Comparison of ENCODE assay signal across 1 cellular context in genomic region chr5:150317048-150318003, GRCh38.
TF ChIP-seq lines count a peak whose summit lies in the region.

No MANE protein-coding gene starts in this region.

TF ChIP-seq in K562, 482 proteins besides CTCF, POLR2A, EP300 and RAD21 (continued from another document and continues in another):
- TF ChIP-seq, protein P1, sequence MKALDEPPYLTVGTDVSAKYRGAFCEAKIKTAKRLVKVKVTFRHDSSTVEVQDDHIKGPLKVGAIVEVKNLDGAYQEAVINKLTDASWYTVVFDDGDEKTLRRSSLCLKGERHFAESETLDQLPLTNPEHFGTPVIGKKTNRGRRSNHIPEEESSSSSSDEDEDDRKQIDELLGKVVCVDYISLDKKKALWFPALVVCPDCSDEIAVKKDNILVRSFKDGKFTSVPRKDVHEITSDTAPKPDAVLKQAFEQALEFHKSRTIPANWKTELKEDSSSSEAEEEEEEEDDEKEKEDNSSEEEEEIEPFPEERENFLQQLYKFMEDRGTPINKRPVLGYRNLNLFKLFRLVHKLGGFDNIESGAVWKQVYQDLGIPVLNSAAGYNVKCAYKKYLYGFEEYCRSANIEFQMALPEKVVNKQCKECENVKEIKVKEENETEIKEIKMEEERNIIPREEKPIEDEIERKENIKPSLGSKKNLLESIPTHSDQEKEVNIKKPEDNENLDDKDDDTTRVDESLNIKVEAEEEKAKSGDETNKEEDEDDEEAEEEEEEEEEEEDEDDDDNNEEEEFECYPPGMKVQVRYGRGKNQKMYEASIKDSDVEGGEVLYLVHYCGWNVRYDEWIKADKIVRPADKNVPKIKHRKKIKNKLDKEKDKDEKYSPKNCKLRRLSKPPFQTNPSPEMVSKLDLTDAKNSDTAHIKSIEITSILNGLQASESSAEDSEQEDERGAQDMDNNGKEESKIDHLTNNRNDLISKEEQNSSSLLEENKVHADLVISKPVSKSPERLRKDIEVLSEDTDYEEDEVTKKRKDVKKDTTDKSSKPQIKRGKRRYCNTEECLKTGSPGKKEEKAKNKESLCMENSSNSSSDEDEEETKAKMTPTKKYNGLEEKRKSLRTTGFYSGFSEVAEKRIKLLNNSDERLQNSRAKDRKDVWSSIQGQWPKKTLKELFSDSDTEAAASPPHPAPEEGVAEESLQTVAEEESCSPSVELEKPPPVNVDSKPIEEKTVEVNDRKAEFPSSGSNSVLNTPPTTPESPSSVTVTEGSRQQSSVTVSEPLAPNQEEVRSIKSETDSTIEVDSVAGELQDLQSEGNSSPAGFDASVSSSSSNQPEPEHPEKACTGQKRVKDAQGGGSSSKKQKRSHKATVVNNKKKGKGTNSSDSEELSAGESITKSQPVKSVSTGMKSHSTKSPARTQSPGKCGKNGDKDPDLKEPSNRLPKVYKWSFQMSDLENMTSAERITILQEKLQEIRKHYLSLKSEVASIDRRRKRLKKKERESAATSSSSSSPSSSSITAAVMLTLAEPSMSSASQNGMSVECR (CRISPR knock-in tag; IDR thresholded peaks at IDR 0.05) = no peak
- TF ChIP-seq NR2C2 (CRISPR knock-in tag; IDR thresholded peaks at IDR 0.05) (no peak), NR2C2 (tag; IDR thresholded peaks at IDR 0.05) (peak; percentile 73), ZNF644 (tag; IDR thresholded peaks at IDR 0.05; ENCODE audit: low read depth) (no peak), ZNF408 (CRISPR knock-in tag; IDR thresholded peaks at IDR 0.05; ENCODE audit: low read depth) (no peak), ELF4 (CRISPR knock-in tag; IDR thresholded peaks at IDR 0.05) (no peak), ZNF24 (IDR thresholded peaks at IDR 0.05) (no peak), TBP (optimal IDR thresholded peaks at IDR 0.05; ENCODE audit: low read depth, low read length) (no peak), BRD4 (IDR thresholded peaks at IDR 0.05) (no peak), ELK1 (CRISPR knock-in tag; IDR thresholded peaks at IDR 0.05) (no peak), KLF1 (tag; IDR thresholded peaks at IDR 0.05) (no peak), HNRNPH1 (optimal IDR thresholded peaks at IDR 0.05; ENCODE audit: low read depth, low read length) (no peak), ZBTB33 (CRISPR knock-in tag; IDR thresholded peaks at IDR 0.05) (no peak), NFIC (IDR thresholded peaks at IDR 0.05) (no peak), SMARCB1 (IDR thresholded peaks at IDR 0.05; ENCODE audit: insufficient read length, low read depth) (no peak), ADNP (tag; IDR thresholded peaks at IDR 0.05) (no peak), ILF3 (IDR thresholded peaks at IDR 0.05; ENCODE audit: borderline replicate concordance) (no peak), ZNF668 (CRISPR knock-in tag; IDR thresholded peaks at IDR 0.05) (no peak), SIRT6 (IDR thresholded peaks at IDR 0.05; ENCODE audit: low read depth, low read length) (no peak), HNRNPUL1 (IDR thresholded peaks at IDR 0.05; ENCODE audit: low read length) (no peak), ZNF175 (CRISPR knock-in tag; IDR thresholded peaks at IDR 0.05; ENCODE audit: low read depth) (no peak), TRIM28 (IDR thresholded peaks at IDR 0.05) (no peak), ZNF384 (IDR thresholded peaks at IDR 0.05; ENCODE audit: low read depth, low read length) (no peak), SETDB1 (IDR thresholded peaks at IDR 0.05; ENCODE audit: low read length) (peak; percentile 22), NR3C1 (CRISPR knock-in tag; IDR thresholded peaks at IDR 0.05) (no peak), XRCC5 (IDR thresholded peaks at IDR 0.05; ENCODE audit: low read depth, low read length) (no peak), ZBTB7A (IDR thresholded peaks at IDR 0.05; ENCODE audit: borderline replicate concordance, control insufficient read depth, low read depth, low read length) (peak; percentile 91), POLR2AphosphoS2 (IDR thresholded peaks at IDR 0.05; ENCODE audit: low read length) (no peak), RFX1 (IDR thresholded peaks at IDR 0.05) (no peak), SMARCA4 (IDR thresholded peaks at IDR 0.05) (peak; percentile 70), KLF13 (tag; IDR thresholded peaks at IDR 0.05; ENCODE audit: borderline replicate concordance, low read depth) (no peak), SAFB (IDR thresholded peaks at IDR 0.05; ENCODE audit: borderline replicate concordance, low read depth, low read length) (no peak), TRIM24 (IDR thresholded peaks at IDR 0.05) (peak in 1 of 2 experiments; percentile 18; a peak in 1 of 4 replicates), PRMT5 (CRISPR knock-in tag; IDR thresholded peaks at IDR 0.05) (no peak), HDAC6 (IDR thresholded peaks at IDR 0.05; ENCODE audit: low read depth, low read length) (no peak), CHD4 (IDR thresholded peaks at IDR 0.05; ENCODE audit: insufficient read depth, insufficient replicate concordance, low read depth, low read length, poor library complexity, severe bottlenecking) (no peak), NCOA4 (IDR thresholded peaks at IDR 0.05; ENCODE audit: partially characterized antibody) (no peak), PPARD (CRISPR knock-in tag; IDR thresholded peaks at IDR 0.05) (no peak), BDP1 (IDR thresholded peaks at IDR 0.05; ENCODE audit: insufficient read depth, insufficient read length) (no peak), REST (CRISPR knock-in tag; IDR thresholded peaks at IDR 0.05; ENCODE audit: low read depth) (no peak), ESRRA (IDR thresholded peaks at IDR 0.05; ENCODE audit: borderline replicate concordance, low read depth) (no peak), HEY1 (CRISPR knock-in tag; IDR thresholded peaks at IDR 0.05; ENCODE audit: borderline replicate concordance) (no peak), ZNF124 (CRISPR knock-in tag; IDR thresholded peaks at IDR 0.05) (no peak), FIP1L1 (IDR thresholded peaks at IDR 0.05; ENCODE audit: low read depth, low read length, poor library complexity, severe bottlenecking) (no peak), NFE2L1 (tag; IDR thresholded peaks at IDR 0.05; ENCODE audit: borderline replicate concordance, low read depth) (no peak), ARID1B (IDR thresholded peaks at IDR 0.05) (peak; percentile 76)
- TF ChIP-seq, protein P2, sequence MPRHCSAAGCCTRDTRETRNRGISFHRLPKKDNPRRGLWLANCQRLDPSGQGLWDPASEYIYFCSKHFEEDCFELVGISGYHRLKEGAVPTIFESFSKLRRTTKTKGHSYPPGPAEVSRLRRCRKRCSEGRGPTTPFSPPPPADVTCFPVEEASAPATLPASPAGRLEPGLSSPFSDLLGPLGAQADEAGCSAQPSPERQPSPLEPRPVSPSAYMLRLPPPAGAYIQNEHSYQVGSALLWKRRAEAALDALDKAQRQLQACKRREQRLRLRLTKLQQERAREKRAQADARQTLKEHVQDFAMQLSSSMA (CRISPR knock-in tag; IDR thresholded peaks at IDR 0.05) = no peak
- TF ChIP-seq, protein P3, sequence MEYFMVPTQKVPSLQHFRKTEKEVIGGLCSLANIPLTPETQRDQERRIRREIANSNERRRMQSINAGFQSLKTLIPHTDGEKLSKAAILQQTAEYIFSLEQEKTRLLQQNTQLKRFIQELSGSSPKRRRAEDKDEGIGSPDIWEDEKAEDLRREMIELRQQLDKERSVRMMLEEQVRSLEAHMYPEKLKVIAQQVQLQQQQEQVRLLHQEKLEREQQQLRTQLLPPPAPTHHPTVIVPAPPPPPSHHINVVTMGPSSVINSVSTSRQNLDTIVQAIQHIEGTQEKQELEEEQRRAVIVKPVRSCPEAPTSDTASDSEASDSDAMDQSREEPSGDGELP (CRISPR knock-in tag; IDR thresholded peaks at IDR 0.05; ENCODE audit: borderline replicate concordance) = no peak
- TF ChIP-seq, protein P4, sequence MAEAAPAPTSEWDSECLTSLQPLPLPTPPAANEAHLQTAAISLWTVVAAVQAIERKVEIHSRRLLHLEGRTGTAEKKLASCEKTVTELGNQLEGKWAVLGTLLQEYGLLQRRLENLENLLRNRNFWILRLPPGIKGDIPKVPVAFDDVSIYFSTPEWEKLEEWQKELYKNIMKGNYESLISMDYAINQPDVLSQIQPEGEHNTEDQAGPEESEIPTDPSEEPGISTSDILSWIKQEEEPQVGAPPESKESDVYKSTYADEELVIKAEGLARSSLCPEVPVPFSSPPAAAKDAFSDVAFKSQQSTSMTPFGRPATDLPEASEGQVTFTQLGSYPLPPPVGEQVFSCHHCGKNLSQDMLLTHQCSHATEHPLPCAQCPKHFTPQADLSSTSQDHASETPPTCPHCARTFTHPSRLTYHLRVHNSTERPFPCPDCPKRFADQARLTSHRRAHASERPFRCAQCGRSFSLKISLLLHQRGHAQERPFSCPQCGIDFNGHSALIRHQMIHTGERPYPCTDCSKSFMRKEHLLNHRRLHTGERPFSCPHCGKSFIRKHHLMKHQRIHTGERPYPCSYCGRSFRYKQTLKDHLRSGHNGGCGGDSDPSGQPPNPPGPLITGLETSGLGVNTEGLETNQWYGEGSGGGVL (CRISPR knock-in tag; IDR thresholded peaks at IDR 0.05) = no peak
- TF ChIP-seq, protein P5, sequence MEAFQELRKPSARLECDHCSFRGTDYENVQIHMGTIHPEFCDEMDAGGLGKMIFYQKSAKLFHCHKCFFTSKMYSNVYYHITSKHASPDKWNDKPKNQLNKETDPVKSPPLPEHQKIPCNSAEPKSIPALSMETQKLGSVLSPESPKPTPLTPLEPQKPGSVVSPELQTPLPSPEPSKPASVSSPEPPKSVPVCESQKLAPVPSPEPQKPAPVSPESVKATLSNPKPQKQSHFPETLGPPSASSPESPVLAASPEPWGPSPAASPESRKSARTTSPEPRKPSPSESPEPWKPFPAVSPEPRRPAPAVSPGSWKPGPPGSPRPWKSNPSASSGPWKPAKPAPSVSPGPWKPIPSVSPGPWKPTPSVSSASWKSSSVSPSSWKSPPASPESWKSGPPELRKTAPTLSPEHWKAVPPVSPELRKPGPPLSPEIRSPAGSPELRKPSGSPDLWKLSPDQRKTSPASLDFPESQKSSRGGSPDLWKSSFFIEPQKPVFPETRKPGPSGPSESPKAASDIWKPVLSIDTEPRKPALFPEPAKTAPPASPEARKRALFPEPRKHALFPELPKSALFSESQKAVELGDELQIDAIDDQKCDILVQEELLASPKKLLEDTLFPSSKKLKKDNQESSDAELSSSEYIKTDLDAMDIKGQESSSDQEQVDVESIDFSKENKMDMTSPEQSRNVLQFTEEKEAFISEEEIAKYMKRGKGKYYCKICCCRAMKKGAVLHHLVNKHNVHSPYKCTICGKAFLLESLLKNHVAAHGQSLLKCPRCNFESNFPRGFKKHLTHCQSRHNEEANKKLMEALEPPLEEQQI (IDR thresholded peaks at IDR 0.05) = no peak
